ENCODE assay signal across 34 cellular contexts in the genomic region with DNA sequence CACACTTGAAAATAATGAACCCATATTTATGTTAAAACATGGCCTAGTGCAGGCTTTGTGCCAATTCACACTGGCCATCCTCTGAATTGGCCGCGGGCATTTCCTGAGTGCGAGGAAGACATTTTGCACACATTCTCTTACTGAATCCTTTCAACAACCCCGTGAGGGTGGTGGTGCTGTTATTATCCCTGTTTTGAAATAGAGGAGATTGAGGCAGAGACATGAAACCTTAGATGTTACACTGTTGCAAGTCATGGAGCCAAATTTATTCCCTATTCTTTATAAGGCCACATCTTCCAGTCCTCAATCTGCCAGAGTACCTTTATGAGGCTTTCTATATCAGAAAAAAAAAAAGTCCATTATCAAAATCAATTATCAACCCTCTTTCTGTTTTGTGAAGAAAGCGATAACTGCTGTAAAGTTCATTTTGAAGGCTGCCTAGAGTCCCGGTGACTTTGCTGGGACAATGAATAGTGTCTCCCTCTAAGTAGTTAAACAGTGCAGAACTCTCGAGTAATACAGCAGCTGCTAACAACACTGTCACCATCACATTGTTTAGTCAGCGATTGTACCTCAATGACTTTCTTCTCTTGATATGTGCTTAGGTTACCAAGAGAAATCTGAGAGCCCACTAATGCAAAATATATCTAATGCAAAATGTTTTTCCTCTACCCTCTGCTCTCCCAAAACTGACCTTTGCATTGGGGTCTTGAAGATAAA.
"Had no signal": no experiment of that assay in that cellular context is flagged by ENCODE, and none has a peak within 500 bp of the region (broad histone marks: within the 10 kb centered on the region; RNA-seq: fewer than 3 reads in every experiment).

No MANE protein-coding gene starts in this region.

- H3K36me3 ChIP-seq: adrenal gland, colonic mucosa, gastrocnemius medialis, left ventricle myocardium inferior, neutrophil, ovary, sigmoid colon, stomach, thyroid gland, upper lobe of left lung, vagina, WERI-Rb-1 had no signal

- H3K9me3 ChIP-seq: adrenal gland, body of pancreas, colonic mucosa, gastrocnemius medialis, left ventricle myocardium inferior, mucosa of descending colon, neutrophil, ovary, sigmoid colon, stomach, thyroid gland, upper lobe of left lung, vagina had no signal

- H3K27ac ChIP-seq: adrenal gland, body of pancreas, colonic mucosa, dorsolateral prefrontal cortex, gastrocnemius medialis, left ventricle myocardium inferior, neutrophil, ovary, sigmoid colon, stomach, thyroid gland, upper lobe of left lung, vagina, WERI-Rb-1 had no signal

- H3K36me3 Mint-ChIP-seq: activated naive CD8-positive, alpha-beta T cell; stimulated activated memory B cell treated with anti-CD40 and anti-IgM and Interleukin-4, amounts not matched to agents 10 μg/mL and 1 μg/mL and 100 μg/mL, for 72 hours had no signal

- H3K4me2 ChIP-seq: smooth muscle cell had no signal

- H3K4me1 Mint-ChIP-seq: stimulated activated memory B cell treated with anti-CD40 and anti-IgM and Interleukin-4, amounts not matched to agents 10 μg/mL and 1 μg/mL and 100 μg/mL, for 72 hours had no signal

- ATAC-seq: activated CD4-positive, CD25-positive, alpha-beta regulatory T cell treated with anti-CD3 and anti-CD28 coated beads, Interleukin-2, amount 50 U/mL, for 24 hours; body of pancreas; mucosa of descending colon; stimulated activated memory B cell treated with anti-CD40 and anti-IgM and Interleukin-4, amounts not matched to agents 10 μg/mL and 1 μg/mL and 100 μg/mL, for 72 hours had no signal

- H3K27ac Mint-ChIP-seq: activated naive CD8-positive, alpha-beta T cell; nephron; progenitor cell of endocrine pancreas; stimulated activated memory B cell treated with anti-CD40 and anti-IgM and Interleukin-4, amounts not matched to agents 10 μg/mL and 1 μg/mL and 100 μg/mL, for 72 hours had no signal

- H3K27me3 Mint-ChIP-seq: activated naive CD8-positive, alpha-beta T cell; stimulated activated memory B cell treated with anti-CD40 and anti-IgM and Interleukin-4, amounts not matched to agents 10 μg/mL and 1 μg/mL and 100 μg/mL, for 72 hours had no signal

- H3K4me3 Mint-ChIP-seq: activated naive CD8-positive, alpha-beta T cell; nephron; stimulated activated memory B cell treated with anti-CD40 and anti-IgM and Interleukin-4, amounts not matched to agents 10 μg/mL and 1 μg/mL and 100 μg/mL, for 72 hours had no signal

- H3K4me1 ChIP-seq: adrenal gland, body of pancreas, colonic mucosa, left ventricle myocardium inferior, sigmoid colon, stomach, upper lobe of left lung, vagina had no signal

- H3K27me3 ChIP-seq: adrenal gland, body of pancreas, colonic mucosa, dorsolateral prefrontal cortex, gastrocnemius medialis, neutrophil, ovary, sigmoid colon, stomach, thyroid gland, vagina had no signal

- DNase-seq: activated CD4-positive, alpha-beta T cell treated with anti-CD3 and anti-CD28 coated beads for 48 hours; activated CD4-positive, alpha-beta T cell treated with anti-CD3 and anti-CD28 coated beads, Interleukin-2, amount 50 U/mL, for 48 hours; activated CD8-positive, alpha-beta memory T cell treated with anti-CD3 and anti-CD28 coated beads for 24 hours; activated effector memory CD4-positive, alpha-beta T cell treated with Interleukin-2 at 50 U/mL for 16 hours; activated naive CD4-positive, alpha-beta T cell treated with Interleukin-2 at 50 U/mL for 16 hours; adrenal gland; aorta; body of pancreas; colonic mucosa; dorsolateral prefrontal cortex; effector memory CD4-positive, alpha-beta T cell; gastrocnemius medialis; glutamatergic neuron; islet precursor cell; left ventricle myocardium inferior; mucosa of descending colon; ovary; sigmoid colon; stimulated activated CD4-positive, alpha-beta T cell treated with anti-CD3 and anti-CD28 coated beads, Interleukin-1b, Interleukin-23, amount 100 ng/mL, for 48 hours; stimulated activated CD4-positive, alpha-beta T cell treated with anti-CD3 and anti-CD28 coated beads, Interleukin-4, amount 100 ng/mL, for 4 hours; stimulated activated CD8-positive, alpha-beta memory T cell treated with anti-CD3 and anti-CD28 coated beads, Interleukin-4, amount 100 ng/mL, for 48 hours; stomach; T1000; thyroid gland; upper lobe of left lung; WERI-Rb-1 had no signal

- H3K4me3 ChIP-seq: adrenal gland, body of pancreas, colonic mucosa, dorsolateral prefrontal cortex, gastrocnemius medialis, left ventricle myocardium inferior, mucosa of descending colon, ovary, sigmoid colon, smooth muscle cell, stomach, thyroid gland, upper lobe of left lung, vagina had no signal
